ENCODE assay signal across 9 cellular contexts in genomic region chr16:68116256-68116853, GRCh38. TPM values are rescaled to one million over a fixed set of nuclear protein-coding genes. Genes with fewer than 3 reads are reported as not detected.
DNase-seq lines count a peak whose midpoint lies in the region; ATAC-seq, FAIRE-seq and TF ChIP-seq lines count a peak whose summit lies in the region.
"Had no signal": no experiment of that assay in that cellular context is flagged by ENCODE, and none has a peak within 500 bp of the region (broad histone marks: within the 10 kb centered on the region; RNA-seq: fewer than 3 reads in every experiment).

No MANE protein-coding gene starts in this region.

- no peak for TF ChIP-seq EP300 in HepG2 (IDR thresholded peaks at IDR 0.05; ENCODE audit: low read depth in 2 of 2, low read length in 2 of 2)
- TF ChIP-seq EP300 in HepG2 (CRISPR knock-in tag; IDR thresholded peaks at IDR 0.05; ENCODE audit: borderline replicate concordance) = no peak

- peaks cover under 1 to 3% (median 2%) of the 10 kb centered on the region in 7 donors for H3K9me3 Mint-ChIP-seq in CD14-positive monocyte
- H3K9me3 Mint-ChIP-seq in activated T-helper 17 cell treated with anti-CD3 and anti-CD28 coated beads, Interleukin-2, amount 50 U/mL, for 72 hours = peaks cover under 1% of the 10 kb centered on the region

- H3K36me3 Mint-ChIP-seq in CD14-positive monocyte = no peaks in the 10 kb centered on the region
- no peaks in the 10 kb centered on the region for H3K36me3 Mint-ChIP-seq in activated T-helper 17 cell treated with anti-CD3 and anti-CD28 coated beads, Interleukin-2, amount 50 U/mL, for 72 hours (ENCODE audit: low read depth)

- WGBS in HepG2 (ENCODE audit: low lambda C conversion rate) = 85% methylated on average over 2 of the region's 2 CpGs

- H3K27ac Mint-ChIP-seq in CD14-positive monocyte = no peak overlapping the region
- peak overlapping the region; percentile 41 for H3K27ac Mint-ChIP-seq in activated T-helper 17 cell treated with anti-CD3 and anti-CD28 coated beads, Interleukin-2, amount 50 U/mL, for 72 hours

- no TSS peak for BruUV-seq in HepG2 (replicated peaks; lab: Mats Ljungman, UMichigan)

- no peak for DNase-seq in CD14-positive monocyte (ENCODE audit: low spot score)
- no peak for DNase-seq in HFF-Myc (ENCODE audit: extremely low read depth, low read depth)
- no peak for DNase-seq in HepG2 (ENCODE audit: low spot score)
- no peak for DNase-seq in T-helper 9 cell
- DNase-seq in effector CD8-positive, alpha-beta T cell (lab: John Stamatoyannopoulos, UW) = no peak
- DNase-seq in Ammon's horn (ENCODE audit: low spot score) = no peak
- DNase-seq in NCI-H2107 treated with DMSO at 0.1 percent for 48 hours (lab: John Stamatoyannopoulos, UW; ENCODE audit: unreplicated experiment) = no peak
- DNase-seq: activated naive CD4-positive, alpha-beta T cell treated with anti-CD3 and anti-CD28 coated beads for 36 hours had no signal

- H4K20me1 ChIP-seq in HepG2 (ENCODE audit: insufficient read depth, low read length) = peaks cover 19% of the 10 kb centered on the region

- peak; percentile 69 for TF ChIP-seq CTCF in CD14-positive monocyte (IDR thresholded peaks at IDR 0.05)
- TF ChIP-seq CTCF in HFF-Myc (IDR thresholded peaks at IDR 0.05; ENCODE audit: low read depth, low read length, missing control alignments) = peak; percentile 46
- TF ChIP-seq CTCF in HepG2 (CRISPR knock-in tag; IDR thresholded peaks at IDR 0.05) = peak; percentile 25; the same call in 1 of the 2 replicates

- TF ChIP-seq RAD21 in HepG2 (CRISPR knock-in tag; IDR thresholded peaks at IDR 0.05) = no peak

- H3K27ac ChIP-seq in HepG2 (ENCODE audit: extremely low read length, insufficient read depth, low read length) = no peak overlapping the region

- in situ Hi-C loops in HepG2 (cut with HindIII; ENCODE audit: extremely low pct_ligation_motif_present, low pct_unique_long_range_greater_than_20kb) = no loop called here

- no peak for FAIRE-seq in HepG2 (lab: Jason Lieb, UNC)

- H3K27me3 ChIP-seq in HepG2 (ENCODE audit: control insufficient read depth in 1 of 2, insufficient read depth in 2 of 2, low read length in 2 of 2) = no peaks in the 10 kb centered on the region

- H3K79me2 ChIP-seq in HepG2 (ENCODE audit: insufficient read depth, low read length) = peaks cover 96% of the 10 kb centered on the region

- ATAC-seq in activated T-helper 17 cell treated with anti-CD3 and anti-CD28 coated beads, Interleukin-2, amount 50 U/mL, for 72 hours (replicated peaks) = peak; percentile 37
- ATAC-seq in HepG2 = no peak

- H3K9me3 ChIP-seq in HepG2 (ENCODE audit: low read length) = peaks cover 1% of the 10 kb centered on the region; the same call in 1 of the 2 replicates

- H2AFZ ChIP-seq in HepG2 (ENCODE audit: low read length) = no peak overlapping the region

- H3K27me3 Mint-ChIP-seq in CD14-positive monocyte (ENCODE audit: low read depth in 3 of 3) = no peaks in the 10 kb centered on the region
- no peaks in the 10 kb centered on the region for H3K27me3 Mint-ChIP-seq in activated T-helper 17 cell treated with anti-CD3 and anti-CD28 coated beads, Interleukin-2, amount 50 U/mL, for 72 hours

- H3K9ac ChIP-seq in HepG2 (ENCODE audit: insufficient read depth, low read depth, low read length) = no peak overlapping the region

- CTCF ChIA-PET in HepG2 (lab: Yijun Ruan, JAX; ENCODE audit: low intra/inter-chr PET ratio, low total read pairs) = interaction anchor here (1.9 kb wide), 1 partner anchor 23 kb away, joined by 12 read pairs; no protein-coding TSS in a partner anchor

- H3K4me3 ChIP-seq in HFF-Myc (replicated peaks; ENCODE audit: low read depth, low read length) = no peak overlapping the region
- no peak overlapping the region for H3K4me3 ChIP-seq in HepG2 (replicated peaks in 1 of 3; ENCODE audit: insufficient read depth in 1 of 3, low read depth in 2 of 3, low read length in 3 of 3)

- POLR2A ChIA-PET in HepG2 (lab: Yijun Ruan, JAX) = no interaction called here

- H3K4me3 Mint-ChIP-seq in CD14-positive monocyte = no peak overlapping the region
- H3K4me3 Mint-ChIP-seq in activated T-helper 17 cell treated with anti-CD3 and anti-CD28 coated beads, Interleukin-2, amount 50 U/mL, for 72 hours = peak overlapping the region; percentile 26
- H3K4me3 Mint-ChIP-seq: activated naive CD4-positive, alpha-beta T cell treated with anti-CD3 and anti-CD28 coated beads for 36 hours had no signal

- intact Hi-C loops in CD14-positive monocyte (cut with micrococcal nuclease) (no loop called here), HepG2 (cut with micrococcal nuclease; ENCODE audit: unreplicated experiment) (no loop called here)

- H3K4me1 Mint-ChIP-seq in CD14-positive monocyte = peaks cover 45% of the 10 kb centered on the region
- peaks cover 55% of the 10 kb centered on the region for H3K4me1 Mint-ChIP-seq in activated T-helper 17 cell treated with anti-CD3 and anti-CD28 coated beads, Interleukin-2, amount 50 U/mL, for 72 hours

- H3K4me1 ChIP-seq in HepG2 (ENCODE audit: insufficient read depth, low read length) = peaks cover 71% of the 10 kb centered on the region

- H3K4me2 ChIP-seq in HepG2 (ENCODE audit: low read depth, low read length) = no peak overlapping the region

- H3K36me3 ChIP-seq in HepG2 (replicated peaks in 1 of 2; ENCODE audit: control insufficient read depth in 1 of 2, insufficient read depth in 2 of 2, low read length in 2 of 2) = peaks cover 0 to 3% of the 10 kb centered on the region in 2 experiments; a peak in 2 of 5 replicates

- no peak for TF ChIP-seq POLR2A in HepG2 (IDR thresholded peaks at IDR 0.05; ENCODE audit: insufficient read depth in 1 of 2, low read depth in 2 of 2, low read length in 2 of 2)

TF ChIP-seq in HepG2, 621 proteins besides CTCF, POLR2A, EP300 and RAD21:
- TF ChIP-seq SMC3 (IDR thresholded peaks at IDR 0.05; ENCODE audit: low read length) (peak; percentile 38; the same call in 1 of the 2 replicates), ZNF746 (CRISPR knock-in tag; IDR thresholded peaks at IDR 0.05) (no peak), STAG1 (CRISPR knock-in tag; IDR thresholded peaks at IDR 0.05) (peak; percentile 21; the same call in 1 of the 2 replicates), SYNCRIP (IDR thresholded peaks at IDR 0.05; ENCODE audit: insufficient read depth, low read depth, low read length) (no peak), JUNB (CRISPR knock-in tag; IDR thresholded peaks at IDR 0.05; ENCODE audit: borderline replicate concordance) (no peak), HNRNPUL1 (IDR thresholded peaks at IDR 0.05; ENCODE audit: low read depth, low read length) (no peak)

RNA-seq across cellular contexts. Expression of gene NFATC3, which starts 31.2 kb away (rescaled TPM):
- polyA plus RNA-seq in CD14-positive monocyte (10 to 100 TPM; 15.8 to 21.8 TPM), HepG2 (2011; rRNA removed) (52.7 and 62.7 TPM in 2 replicates)
- total RNA-seq in activated T-helper 17 cell treated with anti-CD3 and anti-CD28 coated beads, Interleukin-2, amount 50 U/mL, for 72 hours = 10 to 100 TPM; 71.1 to 78.1 TPM
- total RNA-seq in HepG2 (2016; rRNA removed; fragmentation: Illumina TruSeq; extraction: Trizol) = 52.6 and 63.2 TPM in 2 replicates
- total RNA-seq in HepG2 (2016; cell fraction: cytosol; rRNA removed; fragmentation: Illumina TruSeq; extraction: Trizol; ENCODE audit: low read depth) = 234 and 265 TPM in 2 replicates
- total RNA-seq in HepG2 (2016; cell fraction: insoluble cytoplasmic fraction; rRNA removed; fragmentation: Illumina TruSeq; extraction: Trizol) = 54.0 and 61.4 TPM in 2 replicates
- total RNA-seq in HepG2 (2016; cell fraction: membrane; rRNA removed; fragmentation: Illumina TruSeq; extraction: Trizol) = 183 and 209 TPM in 2 replicates
- total RNA-seq in HepG2 (2016; cell fraction: nucleus; rRNA removed; fragmentation: Illumina TruSeq; extraction: Trizol) = 42.9 and 44.2 TPM in 2 replicates
- polyA plus RNA-seq in HepG2 (2011; cell fraction: cytosol; rRNA removed) = 38.3 and 51.2 TPM in 2 replicates
- polyA plus RNA-seq in HepG2 (2011; cell fraction: nucleus; rRNA removed) = 32.5 and 33.2 TPM in 2 replicates
- polyA plus RNA-seq in HepG2 (2012) = 30.6 and 32.4 TPM in 2 replicates
- polyA plus RNA-seq in HepG2 (2016; cell fraction: cytosol; fragmentation: Illumina TruSeq; extraction: Trizol; ENCODE audit: low read depth) = 2.5 and 2.8 TPM in 2 replicates
- 63.1 and 64.9 TPM in 2 replicates for polyA plus RNA-seq in HepG2 (2016; cell fraction: insoluble cytoplasmic fraction; fragmentation: Illumina TruSeq; extraction: Trizol; ENCODE audit: low read depth)
- 17.1 and 17.3 TPM in 2 replicates for polyA plus RNA-seq in HepG2 (2016; cell fraction: membrane; fragmentation: Illumina TruSeq; extraction: Trizol; ENCODE audit: low read depth)
- polyA plus RNA-seq in HepG2 (2016; cell fraction: nucleus; fragmentation: Illumina TruSeq; extraction: Trizol; ENCODE audit: insufficient read depth, low read depth) = 38.6 and 39.5 TPM in 2 replicates
- polyA minus RNA-seq in HepG2 (2011; rRNA and poly(A)+ RNA removed; ENCODE audit: low replicate concordance) = 81.5 and 261 TPM in 2 replicates
- polyA minus RNA-seq in HepG2 (2011; cell fraction: cytosol; rRNA and poly(A)+ RNA removed) = 107 and 129 TPM in 2 replicates
- polyA minus RNA-seq in HepG2 (2011; cell fraction: nucleus; rRNA and poly(A)+ RNA removed) = 109 and 138 TPM in 2 replicates
